20 cellular contexts compared by ENCODE assay signal in the genomic region with DNA sequence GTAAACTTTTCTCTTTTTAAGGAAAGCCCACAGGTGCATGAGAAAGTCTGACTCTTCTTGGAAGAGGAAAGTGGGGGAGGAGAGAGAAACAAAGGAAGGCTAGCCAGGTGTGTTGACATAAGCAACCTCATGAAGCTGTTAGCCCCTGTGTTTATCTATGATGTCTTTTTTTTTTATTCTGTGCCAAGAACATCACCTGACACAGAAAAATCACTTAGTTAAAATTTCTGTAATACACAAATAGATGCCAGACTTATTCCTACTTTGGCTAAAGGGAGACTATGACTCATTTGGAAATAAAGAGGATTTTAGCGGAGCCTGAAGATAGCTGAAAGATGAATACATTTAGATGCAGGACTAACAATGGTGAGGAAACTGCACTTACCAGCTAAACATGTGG. TPM values are rescaled to one million over a fixed set of nuclear protein-coding genes. Genes with fewer than 3 reads are reported as not detected.
DNase-seq lines count a peak whose midpoint lies in the region; ATAC-seq, FAIRE-seq and TF ChIP-seq lines count a peak whose summit lies in the region.
"Had no signal": no experiment of that assay in that cellular context is flagged by ENCODE, and none has a peak within 500 bp of the region (broad histone marks: within the 10 kb centered on the region; RNA-seq: fewer than 3 reads in every experiment).

No MANE protein-coding gene starts in this region.

- peak; percentile 37 for DNase-seq in MCF 10A (ENCODE audit: unreplicated experiment)
- DNase-seq in breast epithelium (ENCODE audit: low spot score in 2 of 2) = no peak
- peak; percentile 83 for DNase-seq in NCI-H345 (lab: John Stamatoyannopoulos, UW)
- no peak for DNase-seq in endodermal cell
- peak; percentile 31 for DNase-seq in urothelium cell line (ENCODE audit: low spot score)
- DNase-seq in CD8-positive, alpha-beta T cell = no peak
- DNase-seq in H54 (ENCODE audit: insufficient read length, low spot score) = no peak
- DNase-seq in T-helper 9 cell = no peak
- DNase-seq: activated CD4-positive, CD25-positive, alpha-beta regulatory T cell; activated naive CD4-positive, alpha-beta T cell treated with anti-CD3 and anti-CD28 coated beads, Interleukin-2, amount 10 ng/mL, durations not matched to agents 7 days and 5 days; CD4-positive, alpha-beta memory T cell; effector memory CD4-positive, alpha-beta T cell; foreskin melanocyte; GOT3; NCI-H187 treated with DMSO at 0.1 percent for 48 hours; stimulated activated naive CD8-positive, alpha-beta T cell treated with anti-CD3 and anti-CD28 coated beads, Interleukin-15, Interleukin-2, amounts not matched to agents 100 U/mL and 50 U/mL, for 24 hours; uterus had no signal

- H3K27me3 Mint-ChIP-seq in MCF 10A (ENCODE audit: insufficient read depth, unreplicated experiment) (peaks cover 10% of the 10 kb centered on the region), endodermal cell (ENCODE audit: insufficient read depth) (no peaks in the 10 kb centered on the region)
- H3K27me3 Mint-ChIP-seq in CD8-positive, alpha-beta T cell (ENCODE audit: low read depth) = peaks cover 5% of the 10 kb centered on the region

- H3K9me3 Mint-ChIP-seq in MCF 10A (ENCODE audit: unreplicated experiment) = no peaks in the 10 kb centered on the region
- peaks cover 21% of the 10 kb centered on the region for H3K9me3 Mint-ChIP-seq in endodermal cell
- peaks cover 10% of the 10 kb centered on the region for H3K9me3 Mint-ChIP-seq in CD8-positive, alpha-beta T cell
- H3K9me3 Mint-ChIP-seq: activated naive CD4-positive, alpha-beta T cell treated with anti-CD3 and anti-CD28 coated beads, Interleukin-2, amount 10 ng/mL, durations not matched to agents 7 days and 5 days had no signal

- H3K4me3 ChIP-seq in breast epithelium (no peak overlapping the region), endodermal cell (ENCODE audit: low read length) (peak overlapping the region; percentile 59)
- no peak overlapping the region for H3K4me3 ChIP-seq in CD8-positive, alpha-beta T cell (ENCODE audit: low read depth, low read length)
- H3K4me3 ChIP-seq: cardiac muscle cell, uterus had no signal

- H3K27ac ChIP-seq in breast epithelium (no peak overlapping the region), endodermal cell (ENCODE audit: low read depth, low read length) (no peak overlapping the region)
- H3K27ac ChIP-seq in CD8-positive, alpha-beta T cell (ENCODE audit: low read depth, low read length) = no peak overlapping the region
- H3K27ac ChIP-seq: cardiac muscle cell, neutrophil, uterus had no signal

- no peak overlapping the region for H3K9ac ChIP-seq in endodermal cell (ENCODE audit: extremely low read depth, low read length, poor library complexity, severe bottlenecking)

- H3K4me1 ChIP-seq in breast epithelium = no peaks in the 10 kb centered on the region
- no peaks in the 10 kb centered on the region for H3K4me1 ChIP-seq in endodermal cell (ENCODE audit: control insufficient read depth, insufficient read depth, low read length)
- H3K4me1 ChIP-seq in CD8-positive, alpha-beta T cell (ENCODE audit: insufficient read depth, low read length) = no peaks in the 10 kb centered on the region
- H3K4me1 ChIP-seq: uterus had no signal

- H3K4me3 Mint-ChIP-seq in MCF 10A (ENCODE audit: unreplicated experiment) (no peak overlapping the region), endodermal cell (no peak overlapping the region)
- H3K4me3 Mint-ChIP-seq in CD8-positive, alpha-beta T cell = no peak overlapping the region
- H3K4me3 Mint-ChIP-seq: activated naive CD4-positive, alpha-beta T cell treated with anti-CD3 and anti-CD28 coated beads, Interleukin-2, amount 10 ng/mL, durations not matched to agents 7 days and 5 days; CD4-positive, alpha-beta memory T cell had no signal

- H3K36me3 ChIP-seq in breast epithelium (no peaks in the 10 kb centered on the region), endodermal cell (ENCODE audit: control insufficient read depth, insufficient read depth, low read length) (no peaks in the 10 kb centered on the region)
- no peaks in the 10 kb centered on the region for H3K36me3 ChIP-seq in CD8-positive, alpha-beta T cell (ENCODE audit: insufficient read depth, low read length)
- H3K36me3 ChIP-seq: cardiac muscle cell, neutrophil, uterus had no signal

- ATAC-seq in CD8-positive, alpha-beta T cell = no peak
- ATAC-seq: stimulated activated naive CD8-positive, alpha-beta T cell treated with anti-CD3 and anti-CD28 coated beads, Interleukin-15, Interleukin-2, amounts not matched to agents 100 U/mL and 50 U/mL, for 24 hours had no signal

- CTCF ChIA-PET in MCF 10A (lab: Yijun Ruan, JAX) = interaction anchor here (0.7 to 1.7 kb wide), 3 partner anchors 208 to 1517 kb away, joined by 4 to 6 read pairs (median 4); no protein-coding TSS in a partner anchor
- CTCF ChIA-PET in CD8-positive, alpha-beta T cell (lab: Charles Lee) = no interaction called here

- WGBS in endodermal cell (ENCODE audit: insufficient coverage in 1 of 2, insufficient read length in 1 of 2), 2 experiments = 93 to 100% methylated on average over 1 of the region's 1 CpG

- no peaks in the 10 kb centered on the region for H3K27me3 ChIP-seq in breast epithelium
- H3K27me3 ChIP-seq in endodermal cell (ENCODE audit: control insufficient read depth, insufficient read depth, low read length, poor library complexity, severe bottlenecking) = no peaks in the 10 kb centered on the region
- H3K27me3 ChIP-seq in CD8-positive, alpha-beta T cell (ENCODE audit: insufficient read depth, low read length) = no peaks in the 10 kb centered on the region
- H3K27me3 ChIP-seq: cardiac muscle cell, neutrophil, uterus had no signal

- TF ChIP-seq POLR2A in breast epithelium (IDR thresholded peaks at IDR 0.05) (no peak), H54 (IDR thresholded peaks at IDR 0.05; ENCODE audit: low read depth, low read length) (no peak)

- POLR2A ChIA-PET in MCF 10A (lab: Yijun Ruan, JAX) = interaction anchor here (0.6 kb wide), 1 partner anchor 65 kb away, joined by 6 read pairs; no protein-coding TSS in a partner anchor
- POLR2A ChIA-PET in CD8-positive, alpha-beta T cell (lab: Charles Lee) = no interaction called here

- intact Hi-C loops in MCF 10A (cut with micrococcal nuclease) (no loop called here), breast epithelium (cut with DNase I; ENCODE audit: low total_unique reads) (no loop called here)
- intact Hi-C loops in CD8-positive, alpha-beta T cell (cut with DNase I, micrococcal nuclease) = no loop called here

- H3K27ac Mint-ChIP-seq in MCF 10A (ENCODE audit: low read depth, unreplicated experiment) = no peak overlapping the region
- H3K27ac Mint-ChIP-seq in endodermal cell = no peak overlapping the region
- no peak overlapping the region for H3K27ac Mint-ChIP-seq in CD8-positive, alpha-beta T cell
- H3K27ac Mint-ChIP-seq: activated naive CD4-positive, alpha-beta T cell treated with anti-CD3 and anti-CD28 coated beads, Interleukin-2, amount 10 ng/mL, durations not matched to agents 7 days and 5 days; CD4-positive, alpha-beta memory T cell had no signal

- no peak for FAIRE-seq in urothelium cell line (lab: Jason Lieb, UNC)
- FAIRE-seq in H54 (lab: Jason Lieb, UNC) = no peak
- FAIRE-seq: A204.1 had no signal

- BruUV-seq in MCF 10A (replicated peaks; lab: Mats Ljungman, UMichigan) = no TSS peak

- H3K4me1 Mint-ChIP-seq in MCF 10A (ENCODE audit: insufficient read depth, unreplicated experiment) = peaks cover 7% of the 10 kb centered on the region
- peaks cover 3% of the 10 kb centered on the region for H3K4me1 Mint-ChIP-seq in endodermal cell
- H3K4me1 Mint-ChIP-seq in CD8-positive, alpha-beta T cell (ENCODE audit: low read depth) = no peaks in the 10 kb centered on the region
- H3K4me1 Mint-ChIP-seq: activated naive CD4-positive, alpha-beta T cell treated with anti-CD3 and anti-CD28 coated beads, Interleukin-2, amount 10 ng/mL, durations not matched to agents 7 days and 5 days; CD4-positive, alpha-beta memory T cell had no signal

- TF ChIP-seq CTCF in MCF 10A (IDR thresholded peaks at IDR 0.05; ENCODE audit: unreplicated experiment) (no peak), breast epithelium (IDR thresholded peaks at IDR 0.05) (no peak), endodermal cell (conservative IDR thresholded peaks at IDR 0.05) (no peak)
- TF ChIP-seq CTCF in CD8-positive, alpha-beta T cell (IDR thresholded peaks at IDR 0.05) = no peak

- H3K36me3 Mint-ChIP-seq in MCF 10A (ENCODE audit: insufficient read depth, unreplicated experiment) (no peaks in the 10 kb centered on the region), endodermal cell (ENCODE audit: low read depth) (peaks cover 8% of the 10 kb centered on the region)
- H3K36me3 Mint-ChIP-seq in CD8-positive, alpha-beta T cell = no peaks in the 10 kb centered on the region
- H3K36me3 Mint-ChIP-seq: activated naive CD4-positive, alpha-beta T cell treated with anti-CD3 and anti-CD28 coated beads, Interleukin-2, amount 10 ng/mL, durations not matched to agents 7 days and 5 days; CD4-positive, alpha-beta memory T cell had no signal

- H3K9me3 ChIP-seq in breast epithelium = no peaks in the 10 kb centered on the region
- peaks cover 27% of the 10 kb centered on the region for H3K9me3 ChIP-seq in endodermal cell (ENCODE audit: control insufficient read depth, low read length)
- H3K9me3 ChIP-seq in CD8-positive, alpha-beta T cell (ENCODE audit: low read length) = no peaks in the 10 kb centered on the region
- H3K9me3 ChIP-seq: neutrophil, uterus had no signal

RNA-seq across cellular contexts. Expression of gene BAAT, which starts 58.3 kb away (rescaled TPM):
- total RNA-seq in MCF 10A (2022) (0.14 and 0.15 TPM in 2 replicates), breast epithelium (under 1 TPM in 1 of 3 donors, not detected in 2; 0.16 TPM), endodermal cell (not detected)
- polyA plus RNA-seq in endodermal cell (2013, experiment 1 of 2) = 0.07 TPM
- polyA plus RNA-seq in endodermal cell (2013, experiment 2 of 2) = 0.08 TPM
- not detected for total RNA-seq in CD8-positive, alpha-beta T cell
- total RNA-seq: cardiac muscle cell, uterus had no signal
- polyA plus RNA-seq: cardiac muscle cell had no signal

Comparison
In these comparisons a context has a peak if more than half of its experiments do, and no peak if none do; other contexts are left out.
1. DNase-seq: peak in MCF 10A (single experiment), NCI-H345 (single experiment) and urothelium cell line (single experiment); none in breast epithelium (0 of 2), endodermal cell (single experiment), CD8-positive, alpha-beta T cell (0 of 7), H54 (single experiment) and T-helper 9 cell (single experiment).